Comparison of ENCODE assay signal across 16 cellular contexts in the genomic region with DNA sequence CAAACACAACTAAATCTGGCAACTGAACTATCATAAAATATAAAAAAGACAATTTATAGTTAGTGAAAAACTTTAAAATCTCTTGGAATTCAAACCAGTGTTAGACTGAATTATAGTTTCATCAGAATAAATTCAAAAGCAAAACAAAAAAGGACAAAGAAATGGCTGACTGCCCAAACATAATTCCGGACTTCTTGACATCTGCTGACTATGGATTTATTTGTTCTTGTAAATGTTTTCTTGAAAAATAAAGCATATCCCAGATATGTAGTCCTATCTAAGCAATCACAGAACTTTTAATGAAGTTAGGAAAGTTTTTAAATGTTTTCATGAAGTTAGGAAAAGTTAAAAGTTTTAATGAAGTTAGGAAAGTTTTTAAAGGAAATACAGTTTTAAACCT. TPM values are rescaled to one million over a fixed set of nuclear protein-coding genes. Genes with fewer than 3 reads are reported as not detected.
DNase-seq lines count a peak whose midpoint lies in the region; ATAC-seq and TF ChIP-seq lines count a peak whose summit lies in the region.
"Had no signal": no experiment of that assay in that cellular context is flagged by ENCODE, and none has a peak within 500 bp of the region (broad histone marks: within the 10 kb centered on the region; RNA-seq: fewer than 3 reads in every experiment).

No MANE protein-coding gene starts in this region.

- H3K4me3 ChIP-seq in SK-N-SH (ENCODE audit: low read depth in 2 of 2, low read length in 1 of 2) (no peak overlapping the region), WERI-Rb-1 (ENCODE audit: low read depth, low read length) (no peak overlapping the region), fibroblast of the aortic adventitia (ENCODE audit: low read depth, low read length) (no peak overlapping the region), Peyer's patch (no peak overlapping the region)
- H3K4me3 ChIP-seq: BLaER1 treated with 17β-estradiol and CSF1 and Interleukin-3, amounts not matched to agents 10 nM and 100 nM; GM12878 had no signal

- no peaks in the 10 kb centered on the region for H3K27me3 ChIP-seq in SK-N-SH (ENCODE audit: insufficient read depth)
- H3K27me3 ChIP-seq in WERI-Rb-1 (ENCODE audit: insufficient read depth, low read depth, severe bottlenecking), result no peaks in the 10 kb centered on the region
- H3K27me3 ChIP-seq in Peyer's patch, result no peaks in the 10 kb centered on the region
- H3K27me3 ChIP-seq: BLaER1 treated with 17β-estradiol and CSF1 and Interleukin-3, amounts not matched to agents 10 nM and 100 nM had no signal

- H3K4me1 Mint-ChIP-seq in stimulated activated naive B cell treated with anti-CD40 and anti-IgM and Interleukin-4, amounts not matched to agents 10 μg/mL and 1 μg/mL and 100 μg/mL, for 72 hours, result no peaks in the 10 kb centered on the region
- H3K4me1 Mint-ChIP-seq: CD4-positive, CD25-positive, alpha-beta regulatory T cell; IgD-negative memory B cell had no signal

- ATAC-seq in SK-N-SH treated with all-trans-retinoic acid at 6 μM for 48 hours (no peak), HG03442 (IDR thresholded peaks at IDR 0.05; ENCODE audit: unreplicated experiment) (no peak)
- no peak for ATAC-seq in stimulated activated naive B cell treated with anti-CD40 and anti-IgM and Interleukin-4, amounts not matched to agents 10 μg/mL and 1 μg/mL and 100 μg/mL, for 72 hours (replicated peaks)
- ATAC-seq: GM12878 had no signal

- no peak for TF ChIP-seq RAD21 in SK-N-SH (IDR thresholded peaks at IDR 0.05; ENCODE audit: low read length)

- no peak overlapping the region for H3K4me2 ChIP-seq in SK-N-SH
- H3K4me2 ChIP-seq: BLaER1 treated with 17β-estradiol and CSF1 and Interleukin-3, amounts not matched to agents 10 nM and 100 nM had no signal

- no peaks in the 10 kb centered on the region for H3K36me3 Mint-ChIP-seq in stimulated activated naive B cell treated with anti-CD40 and anti-IgM and Interleukin-4, amounts not matched to agents 10 μg/mL and 1 μg/mL and 100 μg/mL, for 72 hours
- H3K36me3 Mint-ChIP-seq: CD4-positive, CD25-positive, alpha-beta regulatory T cell; IgD-negative memory B cell had no signal

- H3K9me2 ChIP-seq in SK-N-SH, result no peaks in the 10 kb centered on the region

- H3K9me3 ChIP-seq in SK-N-SH (no peaks in the 10 kb centered on the region), WERI-Rb-1 (ENCODE audit: severe bottlenecking) (peaks cover 4% of the 10 kb centered on the region), Peyer's patch (no peaks in the 10 kb centered on the region)

- DNase-seq in SK-N-SH (no peak), WERI-Rb-1 (no peak), fibroblast of the aortic adventitia (ENCODE audit: low read depth) (peak; percentile 6), NCI-H226 (no peak), Peyer's patch (no peak)
- no peak for DNase-seq in stimulated activated naive B cell treated with anti-CD40 and anti-IgM and Interleukin-4, amounts not matched to agents 10 μg/mL and 1 μg/mL and 100 μg/mL, for 72 hours
- DNase-seq: CD4-positive, CD25-positive, alpha-beta regulatory T cell; DMS 273 treated with DMSO at 0.1 percent for 48 hours; HCEC 1CT; HFFc6 had no signal

- H3F3A ChIP-seq in SK-N-SH (replicated peaks; ENCODE audit: insufficient read depth), result no peaks in the 10 kb centered on the region

- H3K27ac Mint-ChIP-seq in stimulated activated naive B cell treated with anti-CD40 and anti-IgM and Interleukin-4, amounts not matched to agents 10 μg/mL and 1 μg/mL and 100 μg/mL, for 72 hours, result no peak overlapping the region
- H3K27ac Mint-ChIP-seq: CD4-positive, CD25-positive, alpha-beta regulatory T cell; HFFc6; IgD-negative memory B cell had no signal

- H3K4me1 ChIP-seq in SK-N-SH (ENCODE audit: control insufficient read depth in 1 of 2, insufficient read depth in 2 of 2, low read depth in 1 of 2, low read length in 1 of 2) (no peaks in the 10 kb centered on the region; a peak in 1 of 4 replicates), Peyer's patch (no peaks in the 10 kb centered on the region)
- H3K4me1 ChIP-seq: BLaER1 treated with 17β-estradiol and CSF1 and Interleukin-3, amounts not matched to agents 10 nM and 100 nM had no signal

- TF ChIP-seq EP300 in SK-N-SH (IDR thresholded peaks at IDR 0.05; ENCODE audit: borderline replicate concordance in 1 of 2, low read depth in 1 of 2, low read length in 1 of 2), result no peak

- CTCF ChIA-PET in SK-N-SH (lab: Yijun Ruan, JAX), result no interaction called here

- H3K36me3 ChIP-seq in SK-N-SH (replicated peaks in 1 of 2; ENCODE audit: control insufficient read depth in 1 of 2, insufficient read depth in 2 of 2, low read length in 1 of 2) (no peaks in the 10 kb centered on the region), WERI-Rb-1 (no peaks in the 10 kb centered on the region), Peyer's patch (no peaks in the 10 kb centered on the region)
- H3K36me3 ChIP-seq: BLaER1 treated with 17β-estradiol and CSF1 and Interleukin-3, amounts not matched to agents 10 nM and 100 nM had no signal

- H3K27me3 Mint-ChIP-seq in stimulated activated naive B cell treated with anti-CD40 and anti-IgM and Interleukin-4, amounts not matched to agents 10 μg/mL and 1 μg/mL and 100 μg/mL, for 72 hours, result peaks cover 0 to 4% of the 10 kb centered on the region in 2 donors
- H3K27me3 Mint-ChIP-seq: CD4-positive, CD25-positive, alpha-beta regulatory T cell had no signal

- WGBS in SK-N-SH (ENCODE audit: low lambda C conversion rate), result 38% methylated on average over 1 of the region's 1 CpG

- no peak overlapping the region for H3K27ac ChIP-seq in SK-N-SH (ENCODE audit: low read depth in 2 of 2, low read length in 1 of 2)
- peak overlapping the region; percentile 40 for H3K27ac ChIP-seq in WERI-Rb-1
- H3K27ac ChIP-seq in Peyer's patch, result no peak overlapping the region
- H3K27ac ChIP-seq: 22Rv1; BLaER1 treated with 17β-estradiol and CSF1 and Interleukin-3, amounts not matched to agents 10 nM and 100 nM had no signal

- no peaks in the 10 kb centered on the region for H4K20me1 ChIP-seq in SK-N-SH (ENCODE audit: insufficient read depth)
- H4K20me1 ChIP-seq: BLaER1 treated with 17β-estradiol and CSF1 and Interleukin-3, amounts not matched to agents 10 nM and 100 nM had no signal

- no peak overlapping the region for H3K9ac ChIP-seq in SK-N-SH
- H3K9ac ChIP-seq: BLaER1 treated with 17β-estradiol and CSF1 and Interleukin-3, amounts not matched to agents 10 nM and 100 nM had no signal

- no peaks in the 10 kb centered on the region for H3K79me2 ChIP-seq in SK-N-SH (ENCODE audit: insufficient read depth)

- H2AFZ ChIP-seq in SK-N-SH (ENCODE audit: low read depth), result no peak overlapping the region

- POLR2A ChIA-PET in SK-N-SH (lab: Yijun Ruan, JAX), result no interaction called here

- peaks cover 0 to 2% of the 10 kb centered on the region in 2 donors for H3K9me3 Mint-ChIP-seq in stimulated activated naive B cell treated with anti-CD40 and anti-IgM and Interleukin-4, amounts not matched to agents 10 μg/mL and 1 μg/mL and 100 μg/mL, for 72 hours

- no peak for TF ChIP-seq POLR2A in Peyer's patch (IDR thresholded peaks at IDR 0.05)

- no peak for TF ChIP-seq CTCF in SK-N-SH (IDR thresholded peaks at IDR 0.05)
- no peak for TF ChIP-seq CTCF in WERI-Rb-1 (IDR thresholded peaks at IDR 0.05; ENCODE audit: low read depth, low read length)
- no peak for TF ChIP-seq CTCF in fibroblast of the aortic adventitia (IDR thresholded peaks at IDR 0.05; ENCODE audit: insufficient read depth, low read length)
- TF ChIP-seq CTCF in Peyer's patch (IDR thresholded peaks at IDR 0.05), result no peak

- no peak overlapping the region for H3K4me3 Mint-ChIP-seq in stimulated activated naive B cell treated with anti-CD40 and anti-IgM and Interleukin-4, amounts not matched to agents 10 μg/mL and 1 μg/mL and 100 μg/mL, for 72 hours
- H3K4me3 Mint-ChIP-seq: HFFc6, IgD-negative memory B cell had no signal

TF ChIP-seq in SK-N-SH treated with all-trans-retinoic acid at 6 μM for 48 hours, 23 proteins besides CTCF, POLR2A, EP300 and RAD21:
- no peak for TF ChIP-seq TOX (CRISPR knock-in tag; IDR thresholded peaks at IDR 0.05; ENCODE audit: borderline replicate concordance)
- no peak for TF ChIP-seq TCF4 (CRISPR knock-in tag; IDR thresholded peaks at IDR 0.05; ENCODE audit: borderline replicate concordance)
- TF ChIP-seq ISL1 (CRISPR knock-in tag; IDR thresholded peaks at IDR 0.05), result peak; percentile 69
TF ChIP-seq in SK-N-SH treated with all-trans-retinoic acid at 6 μM for 48 hours: peak in this region for 1.

TF ChIP-seq in SK-N-SH, 30 proteins besides CTCF, POLR2A, EP300 and RAD21 (continues in another document):
- no peak for TF ChIP-seq POLR2AphosphoS5 (IDR thresholded peaks at IDR 0.05; ENCODE audit: low read depth, low read length)
- no peak for TF ChIP-seq IRF3 (IDR thresholded peaks at IDR 0.05; ENCODE audit: low read depth, low read length)

RNA-seq across cellular contexts. Expression of gene CNTN1, which starts 45.8 kb away (rescaled TPM):
- 0.13 and 0.96 TPM in 2 replicates for polyA plus RNA-seq in SK-N-SH (2012; rRNA removed)
- polyA plus RNA-seq in SK-N-SH (2012; cell fraction: cytosol; rRNA removed), result 0.99 and 1.4 TPM in 2 replicates
- 0.12 and 0.31 TPM in 2 replicates for polyA plus RNA-seq in SK-N-SH (2012; cell fraction: nucleus; rRNA removed)
- total RNA-seq in fibroblast of the aortic adventitia (ENCODE audit: low replicate concordance) (0.27 and 0.33 TPM in 2 replicates), Peyer's patch (1 to 10 TPM in 1 of 4 donors, under 1 TPM in 3; 0.40 to 3.9 (median 0.68) TPM)
- total RNA-seq: CD4-positive, CD25-positive, alpha-beta regulatory T cell; HFFc6 had no signal
- polyA plus RNA-seq: CD4-positive, CD25-positive, alpha-beta regulatory T cell; IgD-negative memory B cell had no signal
